Comparison of ENCODE assay signal across 21 cellular contexts in the genomic region with DNA sequence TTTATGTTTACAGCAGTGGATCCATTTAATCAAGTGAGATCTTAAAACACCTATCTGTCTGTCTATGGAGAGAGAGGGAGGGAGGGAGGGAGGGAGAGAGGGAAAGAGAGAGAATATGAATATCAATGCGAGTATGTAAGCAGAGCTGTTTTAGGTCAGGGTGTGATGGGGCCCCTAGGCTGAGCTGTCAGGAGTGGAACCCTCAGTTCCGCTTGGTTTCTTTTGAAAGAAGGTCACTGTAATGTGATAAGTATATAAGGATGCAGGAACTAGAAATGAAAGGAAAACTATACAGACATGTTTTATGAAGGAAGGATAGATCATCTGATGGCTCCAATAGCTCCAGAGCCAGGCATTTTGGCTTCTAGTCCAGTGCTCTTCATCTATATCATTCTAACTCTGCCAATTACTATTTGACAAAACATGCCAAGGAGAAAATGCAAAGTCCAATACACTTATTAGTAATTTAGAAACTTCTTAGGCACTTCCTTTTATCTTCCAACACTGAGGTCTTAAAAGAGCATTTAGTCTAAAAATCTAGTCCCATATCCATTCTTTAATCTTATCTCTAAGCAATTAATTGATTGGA.
A peak's percentile ranks its signal among the peaks of the same experiment; 100 is the strongest.
DNase-seq lines count a peak whose midpoint lies in the region; ATAC-seq and TF ChIP-seq lines count a peak whose summit lies in the region.
"Had no signal": no experiment of that assay in that cellular context is flagged by ENCODE, and none has a peak within 500 bp of the region (broad histone marks: within the 10 kb centered on the region; RNA-seq: fewer than 3 reads in every experiment).

No MANE protein-coding gene starts in this region.

- ATAC-seq in GM19351 (IDR thresholded peaks at IDR 0.05; ENCODE audit: unreplicated experiment) (peak; percentile 71), GM21447 (IDR thresholded peaks at IDR 0.05; ENCODE audit: unreplicated experiment) (no peak), aorta (ENCODE audit: low FRiP score) (no peak)
- ATAC-seq: heart left ventricle, left cardiac atrium had no signal

- H3K4me2 ChIP-seq in OCI-LY3 (ENCODE audit: low read length): peak overlapping the region; percentile 38

- peaks cover 18% of the 10 kb centered on the region for H4K20me1 ChIP-seq in OCI-LY3 (ENCODE audit: insufficient read depth, low read length)

- CTCF ChIA-PET in A673 (lab: Charles Lee): no interaction called here

- peaks cover 45% of the 10 kb centered on the region for H3K79me2 ChIP-seq in OCI-LY3 (ENCODE audit: low read length)

- no TSS peak for BruUV-seq in A673 (replicated peaks; lab: Mats Ljungman, UMichigan)

- H3K27me3 ChIP-seq in OCI-LY3 (ENCODE audit: low read depth, low read length): no peaks in the 10 kb centered on the region
- H3K27me3 ChIP-seq in A673 (replicated peaks; ENCODE audit: insufficient read depth, low read depth, low read length, poor library complexity): no peaks in the 10 kb centered on the region
- no peaks in the 10 kb centered on the region for H3K27me3 ChIP-seq in aorta (ENCODE audit: control insufficient read depth in 1 of 2, insufficient read depth in 2 of 2, low read length in 1 of 2)
- H3K27me3 ChIP-seq: brain microvascular endothelial cell, MG63, sigmoid colon had no signal

- 0 out of 2 replicates have a peak overlapping the region, but pooled peaks have one; percentile 3 for H3K4me3 ChIP-seq in OCI-LY3 (ENCODE audit: low read length)
- no peak overlapping the region for H3K4me3 ChIP-seq in A673 (ENCODE audit: low read depth, low read length, poor library complexity, severe bottlenecking)
- no peak overlapping the region for H3K4me3 ChIP-seq in aorta (ENCODE audit: low read length in 2 of 2)
- H3K4me3 ChIP-seq: heart left ventricle, MG63, sigmoid colon had no signal

- intact Hi-C loops in A673 (cut with micrococcal nuclease; ENCODE audit: unreplicated experiment): no loop called here
- intact Hi-C loops in aorta (cut with DNase I): no loop called here

- H3K36me3 ChIP-seq in OCI-LY3 (replicated peaks; ENCODE audit: low read depth, low read length) (no peaks in the 10 kb centered on the region), A673 (ENCODE audit: insufficient read depth, low read length, poor library complexity, severe bottlenecking) (no peaks in the 10 kb centered on the region), aorta (ENCODE audit: control insufficient read depth in 1 of 2, insufficient read depth in 2 of 2, low read length in 1 of 2) (no peaks in the 10 kb centered on the region)
- H3K36me3 ChIP-seq: brain microvascular endothelial cell, heart left ventricle, MG63, sigmoid colon had no signal

- H3K27ac ChIP-seq in OCI-LY3 (ENCODE audit: low read length) (peak overlapping the region; percentile 37), A673 (ENCODE audit: low read depth, low read length, poor library complexity, severe bottlenecking) (no peak overlapping the region), aorta (ENCODE audit: low read depth in 1 of 2, low read length in 2 of 2) (no peak overlapping the region)
- H3K27ac ChIP-seq: brain microvascular endothelial cell, epithelial cell of prostate, heart left ventricle, sigmoid colon had no signal

- H2AFZ ChIP-seq in OCI-LY3 (ENCODE audit: low read depth, low read length): no peak overlapping the region

- peak; percentile 97 for DNase-seq in DMS53 (lab: John Stamatoyannopoulos, UW)
- peak; percentile 92 for DNase-seq in NCI-H187 treated with DMSO at 0.1 percent for 48 hours (lab: John Stamatoyannopoulos, UW)
- no peak for DNase-seq in A673 (ENCODE audit: low spot score)
- DNase-seq in aorta: no peak
- no peak for DNase-seq in SHP77 treated with DMSO at 0.1 percent for 48 hours (lab: John Stamatoyannopoulos, UW)
- DNase-seq: activated CD4-positive, alpha-beta memory T cell treated with anti-CD3 and anti-CD28 coated beads for 36 hours; activated CD4-positive, CD25-positive, alpha-beta regulatory T cell; activated effector memory CD4-positive, alpha-beta T cell treated with anti-CD3 and anti-CD28 coated beads, Interleukin-2, amount 50 U/mL, for 16 hours; activated T-cell treated with anti-CD3 and anti-CD28 coated beads for 4 hours; brain microvascular endothelial cell; C1 segment of cervical spinal cord; heart left ventricle; left cardiac atrium; MG63; NCI-H1436; NCI-H226; sigmoid colon had no signal

- TF ChIP-seq CTCF in OCI-LY3 (IDR thresholded peaks at IDR 0.05; ENCODE audit: low read depth, low read length): no peak
- no peak for TF ChIP-seq CTCF in A673 (conservative IDR thresholded peaks at IDR 0.05; ENCODE audit: low read depth, low read length)

- H3K4me1 ChIP-seq in OCI-LY3 (ENCODE audit: low read length) (peaks cover 28% of the 10 kb centered on the region), A673 (ENCODE audit: insufficient read depth, low read length, poor library complexity, severe bottlenecking) (peaks cover 9% of the 10 kb centered on the region), aorta (ENCODE audit: control insufficient read depth in 1 of 2, insufficient read depth in 2 of 2, low read length in 2 of 2) (no peaks in the 10 kb centered on the region)
- H3K4me1 ChIP-seq: heart left ventricle, sigmoid colon had no signal

- POLR2A ChIA-PET in A673 (lab: Charles Lee; ENCODE audit: low non-redundant PET): no interaction called here

- 79 to 80% methylated on average over 2 of the region's 2 CpGs for WGBS in aorta, 2 donors

- no peaks in the 10 kb centered on the region for H3K9me3 ChIP-seq in OCI-LY3 (ENCODE audit: insufficient read depth, low read length)
- no peaks in the 10 kb centered on the region for H3K9me3 ChIP-seq in A673 (ENCODE audit: low read depth, low read length, poor library complexity, severe bottlenecking)
- no peaks in the 10 kb centered on the region for H3K9me3 ChIP-seq in aorta (ENCODE audit: control insufficient read depth, low read length)
- H3K9me3 ChIP-seq: heart left ventricle, MG63, sigmoid colon had no signal

- H3K9ac ChIP-seq in OCI-LY3 (ENCODE audit: low read length): no peak overlapping the region

Comparison
In these comparisons a context has a peak if more than half of its experiments do, and no peak if none do; other contexts are left out.
1. DNase-seq: peak in DMS53 (single experiment) and NCI-H187 treated with DMSO at 0.1 percent for 48 hours (single experiment); none in A673 (single experiment), aorta (0 of 2) and SHP77 treated with DMSO at 0.1 percent for 48 hours (single experiment).